27 cellular contexts compared by ENCODE assay signal in the genomic region with DNA sequence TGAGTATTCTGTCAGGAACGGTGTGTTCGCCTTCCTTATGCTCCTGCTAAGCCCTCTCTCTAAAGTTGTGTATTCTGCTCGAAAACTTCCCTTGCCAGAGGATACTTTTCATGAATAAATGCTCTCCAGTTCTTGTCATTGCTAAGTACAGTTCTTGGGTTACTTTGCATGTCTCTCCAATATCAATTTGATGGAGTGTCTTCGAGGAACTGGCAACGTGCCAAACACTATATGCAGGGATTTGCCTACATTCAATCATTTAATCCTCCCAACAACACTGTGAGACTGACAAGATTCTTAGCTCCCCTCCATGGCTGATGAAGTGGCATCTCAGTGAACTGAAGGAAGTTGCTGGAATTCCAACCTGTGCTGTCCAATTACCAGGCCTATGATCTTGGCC.
"Had no signal": no experiment of that assay in that cellular context is flagged by ENCODE, and none has a peak within 500 bp of the region (broad histone marks: within the 10 kb centered on the region; RNA-seq: fewer than 3 reads in every experiment).

No MANE protein-coding gene starts in this region.

- H3K4me3 ChIP-seq: pancreas, prostate gland, smooth muscle cell, stomach, thyroid gland, upper lobe of left lung, vagina had no signal

- H3K36me3 ChIP-seq: pancreas, prostate gland, stomach, thyroid gland, upper lobe of left lung, vagina, WERI-Rb-1 had no signal

- H3K9me3 ChIP-seq: pancreas, prostate gland, stomach, thyroid gland, upper lobe of left lung, vagina had no signal

- DNase-seq: activated CD4-positive, alpha-beta T cell treated with anti-CD3 and anti-CD28 coated beads for 48 hours; activated CD4-positive, alpha-beta T cell treated with anti-CD3 and anti-CD28 coated beads, Interleukin-2, amount 50 U/mL, for 48 hours; activated CD8-positive, alpha-beta memory T cell treated with anti-CD3 and anti-CD28 coated beads for 24 hours; activated effector memory CD4-positive, alpha-beta T cell treated with Interleukin-2 at 50 U/mL for 16 hours; activated naive CD4-positive, alpha-beta T cell treated with Interleukin-2 at 50 U/mL for 16 hours; anterior cingulate cortex; effector CD8-positive, alpha-beta T cell; left ventricle myocardium superior; mammary epithelial cell; naive B cell; nucleus accumbens; pancreas; retina; stimulated activated CD4-positive, alpha-beta T cell treated with anti-CD3 and anti-CD28 coated beads, Interleukin-1b, Interleukin-23, amount 100 ng/mL, for 48 hours; stimulated activated naive B cell treated with anti-CD40 and anti-IgM and Interleukin-4, amounts not matched to agents 10 μg/mL and 1 μg/mL and 100 μg/mL, for 72 hours; stomach; thyroid gland; upper lobe of left lung; WERI-Rb-1 had no signal

- H3K4me1 ChIP-seq: pancreas, prostate gland, thyroid gland, upper lobe of left lung had no signal

- H3K27me3 Mint-ChIP-seq: activated naive CD8-positive, alpha-beta T cell had no signal

- FAIRE-seq: endometrium, frontal cortex, islet of Langerhans, pancreas had no signal

- H3K27ac ChIP-seq: pancreas, prostate gland, stomach, thyroid gland, upper lobe of left lung, vagina, WERI-Rb-1 had no signal

- H3K4me1 Mint-ChIP-seq: naive B cell; stimulated activated naive B cell treated with anti-CD40 and anti-IgM and Interleukin-4, amounts not matched to agents 10 μg/mL and 1 μg/mL and 100 μg/mL, for 72 hours had no signal

- H3K27ac Mint-ChIP-seq: activated naive CD8-positive, alpha-beta T cell; naive B cell; stimulated activated naive B cell treated with anti-CD40 and anti-IgM and Interleukin-4, amounts not matched to agents 10 μg/mL and 1 μg/mL and 100 μg/mL, for 72 hours had no signal

- ATAC-seq: activated CD4-positive, CD25-positive, alpha-beta regulatory T cell treated with anti-CD3 and anti-CD28 coated beads, Interleukin-2, amount 50 U/mL, for 24 hours; left ventricle myocardium superior; pancreas; stimulated activated naive B cell treated with anti-CD40 and anti-IgM and Interleukin-4, amounts not matched to agents 10 μg/mL and 1 μg/mL and 100 μg/mL, for 72 hours had no signal

- H3K4me3 Mint-ChIP-seq: activated naive CD8-positive, alpha-beta T cell; naive B cell; stimulated activated naive B cell treated with anti-CD40 and anti-IgM and Interleukin-4, amounts not matched to agents 10 μg/mL and 1 μg/mL and 100 μg/mL, for 72 hours had no signal

- H3K27me3 ChIP-seq: pancreas, stomach, thyroid gland, upper lobe of left lung, vagina had no signal
